Comparison of ENCODE assay signal across 28 cellular contexts in the genomic region with DNA sequence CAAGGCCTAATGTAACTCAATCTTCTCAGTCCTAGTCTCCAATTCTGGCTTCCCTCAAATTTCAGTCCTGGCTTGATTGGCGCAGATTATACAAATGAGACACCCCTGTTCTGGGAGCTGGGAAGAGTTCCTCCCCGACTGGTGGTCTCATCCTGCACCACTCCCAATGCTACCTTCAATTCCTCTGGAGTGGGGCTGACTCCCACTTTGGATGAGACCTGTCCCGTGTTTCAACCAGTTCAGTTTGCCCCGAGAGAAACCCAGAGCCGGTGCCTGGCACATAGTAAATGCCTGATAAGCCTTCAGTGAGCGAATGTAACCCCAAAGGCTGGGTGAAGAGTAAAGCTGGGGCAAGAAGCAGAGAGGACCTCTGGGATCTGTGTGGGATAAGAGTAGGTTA. TPM values are rescaled to one million over a fixed set of nuclear protein-coding genes. Genes with fewer than 3 reads are reported as not detected.
"Had no signal": no experiment of that assay in that cellular context is flagged by ENCODE, and none has a peak within 500 bp of the region (broad histone marks: within the 10 kb centered on the region; RNA-seq: fewer than 3 reads in every experiment).

No MANE protein-coding gene starts in this region.

- H3K4me3 Mint-ChIP-seq: activated CD4-positive, alpha-beta memory T cell treated with anti-CD3 and anti-CD28 coated beads for 36 hours; activated CD4-positive, alpha-beta T cell treated with anti-CD3 and anti-CD28 coated beads for 36 hours; activated CD4-positive, alpha-beta T cell treated with anti-CD3 and anti-CD28 coated beads, Interleukin-2, amount 10 ng/mL, durations not matched to agents 24 days and 14 days; activated CD8-positive, alpha-beta memory T cell treated with anti-CD3 and anti-CD28 coated beads, Interleukin-2, amount 10 ng/mL, durations not matched to agents 7 days and 5 days; activated CD8-positive, alpha-beta T cell treated with anti-CD3 and anti-CD28 coated beads, Interleukin-2, amount 10 ng/mL, durations not matched to agents 7 days and 5 days; activated naive CD4-positive, alpha-beta T cell treated with anti-CD3 and anti-CD28 coated beads, Interleukin-2, amount 10 ng/mL, durations not matched to agents 7 days and 5 days; activated naive CD8-positive, alpha-beta T cell treated with anti-CD3 and anti-CD28 coated beads, Interleukin-2, amount 10 ng/mL, durations not matched to agents 7 days and 5 days; activated T-helper 1 cell treated with anti-CD3 and anti-CD28 coated beads, Interleukin-12 subunit alpha, Interleukin-12 subunit beta, Interleukin-2, Interleukin-4 antibody, amounts not matched to agents 30 ng/mL and 10 ng/mL and 1 ng/mL, durations not matched to agents 14 hours and 24 hours and 36 hours; dendritic cell treated with granulocyte-macrophage colony-stimulating factor and Interleukin-4, amounts not matched to agents 40 ng/mL and 50 ng/mL, for 4 days; effector memory CD8-positive, alpha-beta T cell had no signal

- H3K4me3 ChIP-seq: body of pancreas, coronary artery, esophagus muscularis mucosa, gastrocnemius medialis, heart left ventricle had no signal

- H3K36me3 ChIP-seq: esophagus muscularis mucosa, gastrocnemius medialis, heart left ventricle had no signal

- H3K4me1 ChIP-seq: foreskin keratinocyte had no signal

- ATAC-seq: activated CD4-positive, alpha-beta T cell treated with anti-CD3 and anti-CD28 coated beads for 36 hours; activated CD8-positive, alpha-beta memory T cell treated with anti-CD3 and anti-CD28 coated beads, Interleukin-2, amount 10 ng/mL, durations not matched to agents 7 days and 5 days; activated CD8-positive, alpha-beta T cell treated with anti-CD3 and anti-CD28 coated beads, Interleukin-2, amount 10 ng/mL, durations not matched to agents 7 days and 5 days; activated naive CD4-positive, alpha-beta T cell treated with anti-CD3 and anti-CD28 coated beads, Interleukin-2, amount 50 U/mL, for 72 hours; body of pancreas; effector memory CD8-positive, alpha-beta T cell; foreskin keratinocyte; gastrocnemius medialis; heart left ventricle had no signal

- H3K27ac Mint-ChIP-seq: activated CD4-positive, alpha-beta memory T cell treated with anti-CD3 and anti-CD28 coated beads for 36 hours; activated CD4-positive, alpha-beta T cell treated with anti-CD3 and anti-CD28 coated beads for 36 hours; activated CD4-positive, alpha-beta T cell treated with anti-CD3 and anti-CD28 coated beads, Interleukin-2, amount 10 ng/mL, durations not matched to agents 24 days and 14 days; activated CD8-positive, alpha-beta memory T cell treated with anti-CD3 and anti-CD28 coated beads, Interleukin-2, amount 10 ng/mL, durations not matched to agents 7 days and 5 days; activated CD8-positive, alpha-beta T cell treated with anti-CD3 and anti-CD28 coated beads, Interleukin-2, amount 10 ng/mL, durations not matched to agents 7 days and 5 days; activated naive CD4-positive, alpha-beta T cell treated with anti-CD3 and anti-CD28 coated beads, Interleukin-2, amount 10 ng/mL, durations not matched to agents 7 days and 5 days; activated naive CD4-positive, alpha-beta T cell treated with anti-CD3 and anti-CD28 coated beads, Interleukin-2, amount 50 U/mL, for 72 hours; activated naive CD8-positive, alpha-beta T cell treated with anti-CD3 and anti-CD28 coated beads, Interleukin-2, amount 10 ng/mL, durations not matched to agents 7 days and 5 days; activated T-helper 1 cell treated with anti-CD3 and anti-CD28 coated beads, Interleukin-12 subunit alpha, Interleukin-12 subunit beta, Interleukin-2, Interleukin-4 antibody, amounts not matched to agents 30 ng/mL and 10 ng/mL and 1 ng/mL, durations not matched to agents 14 hours and 24 hours and 36 hours; dendritic cell treated with granulocyte-macrophage colony-stimulating factor and Interleukin-4, amounts not matched to agents 40 ng/mL and 50 ng/mL, for 4 days; effector memory CD8-positive, alpha-beta T cell had no signal

- H3K27me3 ChIP-seq: body of pancreas, foreskin keratinocyte, gastrocnemius medialis had no signal

- H3K36me3 Mint-ChIP-seq: activated CD4-positive, alpha-beta memory T cell treated with anti-CD3 and anti-CD28 coated beads for 36 hours; activated CD8-positive, alpha-beta memory T cell treated with anti-CD3 and anti-CD28 coated beads, Interleukin-2, amount 10 ng/mL, durations not matched to agents 7 days and 5 days; activated naive CD4-positive, alpha-beta T cell treated with anti-CD3 and anti-CD28 coated beads, Interleukin-2, amount 10 ng/mL, durations not matched to agents 7 days and 5 days; activated naive CD4-positive, alpha-beta T cell treated with anti-CD3 and anti-CD28 coated beads, Interleukin-2, amount 50 U/mL, for 72 hours; activated naive CD8-positive, alpha-beta T cell treated with anti-CD3 and anti-CD28 coated beads, Interleukin-2, amount 10 ng/mL, durations not matched to agents 7 days and 5 days had no signal

- DNase-seq: activated CD4-positive, alpha-beta memory T cell treated with anti-CD3 and anti-CD28 coated beads for 36 hours; activated CD4-positive, alpha-beta T cell treated with anti-CD3 and anti-CD28 coated beads for 36 hours; activated CD4-positive, alpha-beta T cell treated with anti-CD3 and anti-CD28 coated beads, Interleukin-2, amount 10 ng/mL, durations not matched to agents 24 days and 14 days; activated CD4-positive, CD25-positive, alpha-beta regulatory T cell; activated CD4-positive, CD25-positive, alpha-beta regulatory T cell treated with anti-CD3 and anti-CD28 coated beads, Interleukin-2, amount 50 U/mL, for 72 hours; activated CD8-positive, alpha-beta memory T cell treated with anti-CD3 and anti-CD28 coated beads, Interleukin-2, amount 10 ng/mL, durations not matched to agents 7 days and 5 days; activated CD8-positive, alpha-beta memory T cell treated with anti-CD3 and anti-CD28 coated beads, Interleukin-2, amount 50 U/mL, for 4 hours; activated CD8-positive, alpha-beta T cell treated with anti-CD3 and anti-CD28 coated beads, Interleukin-2, amount 10 ng/mL, durations not matched to agents 7 days and 5 days; activated gamma-delta T cell; activated naive CD4-positive, alpha-beta T cell; activated naive CD4-positive, alpha-beta T cell treated with anti-CD3 and anti-CD28 coated beads, Interleukin-2, amount 10 ng/mL, durations not matched to agents 7 days and 5 days; activated naive CD8-positive, alpha-beta T cell treated with anti-CD3 and anti-CD28 coated beads, Interleukin-2, amount 10 ng/mL, durations not matched to agents 7 days and 5 days; activated T-cell treated with anti-CD3 and anti-CD28 coated beads, Interleukin-2, amount 50 U/mL, for 1 hour; activated T-cell treated with anti-CD3 and anti-CD28 coated beads, Interleukin-2, amount 50 U/mL, for 48 hours; body of pancreas; effector CD4-positive, alpha-beta T cell; effector memory CD8-positive, alpha-beta T cell; erythroblast; foreskin keratinocyte; gastrocnemius medialis; glutamatergic neuron; heart left ventricle; T-helper 2 cell had no signal

- H3K9me3 ChIP-seq: body of pancreas, esophagus muscularis mucosa, gastrocnemius medialis, heart left ventricle had no signal

- H3K9me3 Mint-ChIP-seq: activated CD4-positive, alpha-beta memory T cell treated with anti-CD3 and anti-CD28 coated beads for 36 hours; activated CD4-positive, alpha-beta T cell treated with anti-CD3 and anti-CD28 coated beads, Interleukin-2, amount 10 ng/mL, durations not matched to agents 24 days and 14 days; activated naive CD4-positive, alpha-beta T cell treated with anti-CD3 and anti-CD28 coated beads, Interleukin-2, amount 10 ng/mL, durations not matched to agents 7 days and 5 days; activated naive CD4-positive, alpha-beta T cell treated with anti-CD3 and anti-CD28 coated beads, Interleukin-2, amount 50 U/mL, for 72 hours; activated naive CD8-positive, alpha-beta T cell treated with anti-CD3 and anti-CD28 coated beads, Interleukin-2, amount 10 ng/mL, durations not matched to agents 7 days and 5 days; activated T-helper 1 cell treated with anti-CD3 and anti-CD28 coated beads, Interleukin-12 subunit alpha, Interleukin-12 subunit beta, Interleukin-2, Interleukin-4 antibody, amounts not matched to agents 30 ng/mL and 10 ng/mL and 1 ng/mL, durations not matched to agents 14 hours and 24 hours and 36 hours; dendritic cell treated with granulocyte-macrophage colony-stimulating factor and Interleukin-4, amounts not matched to agents 40 ng/mL and 50 ng/mL, for 4 days; effector memory CD8-positive, alpha-beta T cell had no signal

- H3K27ac ChIP-seq: body of pancreas, coronary artery, esophagus muscularis mucosa, foreskin keratinocyte, gastrocnemius medialis, heart left ventricle had no signal

- H3K27me3 Mint-ChIP-seq: activated CD4-positive, alpha-beta memory T cell treated with anti-CD3 and anti-CD28 coated beads for 36 hours; activated CD4-positive, alpha-beta T cell treated with anti-CD3 and anti-CD28 coated beads for 36 hours; activated CD4-positive, alpha-beta T cell treated with anti-CD3 and anti-CD28 coated beads, Interleukin-2, amount 10 ng/mL, durations not matched to agents 24 days and 14 days; activated CD8-positive, alpha-beta memory T cell treated with anti-CD3 and anti-CD28 coated beads, Interleukin-2, amount 10 ng/mL, durations not matched to agents 7 days and 5 days; activated naive CD8-positive, alpha-beta T cell treated with anti-CD3 and anti-CD28 coated beads, Interleukin-2, amount 10 ng/mL, durations not matched to agents 7 days and 5 days; effector memory CD8-positive, alpha-beta T cell had no signal

RNA-seq across cellular contexts. Expression of a gene that starts 29.1 kb away (rescaled TPM):
- total RNA-seq: foreskin keratinocyte, gastrocnemius medialis had no signal
